Comparison of ENCODE assay signal across 22 cellular contexts in genomic region chr13:105971312-105971711, GRCh38.
DNase-seq lines count a peak whose midpoint lies in the region; ATAC-seq and TF ChIP-seq lines count a peak whose summit lies in the region.
"Had no signal": no experiment of that assay in that cellular context is flagged by ENCODE, and none has a peak within 500 bp of the region (broad histone marks: within the 10 kb centered on the region; RNA-seq: fewer than 3 reads in every experiment).

No MANE protein-coding gene starts in this region.

- TF ChIP-seq POLR2A in uterus (IDR thresholded peaks at IDR 0.05): no peak

- intact Hi-C loops in Panc1 (cut with micrococcal nuclease; ENCODE audit: unreplicated experiment) (no loop called here), uterus (cut with DNase I; ENCODE audit: low total_unique reads) (no loop called here), left ventricle myocardium superior (cut with micrococcal nuclease) (no loop called here)

- H3K27ac ChIP-seq in Panc1 (ENCODE audit: low read length) (peak overlapping the region; percentile 59; the same call in 1 of the 2 replicates), uterus (no peak overlapping the region), endodermal cell (ENCODE audit: low read depth, low read length) (no peak overlapping the region)

- in situ Hi-C loops in Panc1 (cut with HindIII; ENCODE audit: low pct_unique_long_range_greater_than_20kb, low sequenced_read_pairs): no loop called here

- no peak overlapping the region for H3K4me3 ChIP-seq in Panc1 (ENCODE audit: low read depth in 2 of 2, low read length in 2 of 2)
- H3K4me3 ChIP-seq in fibroblast of villous mesenchyme (ENCODE audit: low read depth, low read length): no peak overlapping the region
- H3K4me3 ChIP-seq in uterus: no peak overlapping the region
- no peak overlapping the region for H3K4me3 ChIP-seq in endodermal cell (ENCODE audit: low read length)

- ATAC-seq in Panc1 (no peak), left ventricle myocardium superior (no peak)
- ATAC-seq: sciatic nerve; stimulated activated effector memory CD8-positive, alpha-beta T cell treated with anti-CD3 and anti-CD28 coated beads, Interleukin-12 subunit alpha, Interleukin-12 subunit beta, amount 100 ng/mL, for 72 hours had no signal

- peaks cover 27% of the 10 kb centered on the region for H3K4me1 Mint-ChIP-seq in neural crest cell
- H3K4me1 Mint-ChIP-seq in endodermal cell: peaks cover 14% of the 10 kb centered on the region
- H3K4me1 Mint-ChIP-seq: activated naive CD8-positive, alpha-beta T cell treated with anti-CD3 and anti-CD28 coated beads for 36 hours; CD14-positive monocyte; IgD-negative memory B cell; stimulated activated effector memory CD8-positive, alpha-beta T cell treated with anti-CD3 and anti-CD28 coated beads, Interleukin-12 subunit alpha, Interleukin-12 subunit beta, amount 100 ng/mL, for 72 hours had no signal

- H3K9me3 Mint-ChIP-seq in neural crest cell: peaks cover 8% of the 10 kb centered on the region
- no peaks in the 10 kb centered on the region for H3K9me3 Mint-ChIP-seq in endodermal cell
- H3K9me3 Mint-ChIP-seq: activated naive CD8-positive, alpha-beta T cell treated with anti-CD3 and anti-CD28 coated beads for 36 hours had no signal

- CTCF ChIA-PET in Panc1 (lab: Charles Lee): no interaction called here

- H3K9ac ChIP-seq in endodermal cell (ENCODE audit: extremely low read depth, low read length, poor library complexity, severe bottlenecking): no peak overlapping the region

- H3K4me1 ChIP-seq in Panc1 (ENCODE audit: control insufficient read depth, insufficient read depth, low read length) (peaks cover 8% of the 10 kb centered on the region; the same call in 1 of the 2 replicates), uterus (no peaks in the 10 kb centered on the region), endodermal cell (ENCODE audit: control insufficient read depth, insufficient read depth, low read length) (no peaks in the 10 kb centered on the region)

- TF ChIP-seq CTCF in Panc1 (IDR thresholded peaks at IDR 0.05) (no peak), fibroblast of villous mesenchyme (IDR thresholded peaks at IDR 0.05; ENCODE audit: insufficient read depth, low read depth, low read length) (no peak), neural crest cell (conservative IDR thresholded peaks at IDR 0.05) (no peak), uterus (IDR thresholded peaks at IDR 0.05) (no peak), endodermal cell (conservative IDR thresholded peaks at IDR 0.05) (no peak)

- H3K27me3 Mint-ChIP-seq in neural crest cell (ENCODE audit: low read depth): no peaks in the 10 kb centered on the region
- H3K27me3 Mint-ChIP-seq in endodermal cell (ENCODE audit: insufficient read depth): no peaks in the 10 kb centered on the region
- H3K27me3 Mint-ChIP-seq: activated naive CD8-positive, alpha-beta T cell treated with anti-CD3 and anti-CD28 coated beads for 36 hours; IgD-negative memory B cell had no signal

- no peaks in the 10 kb centered on the region for H3K27me3 ChIP-seq in Panc1 (ENCODE audit: control insufficient read depth, insufficient read depth, low read length)
- H3K27me3 ChIP-seq in uterus: no peaks in the 10 kb centered on the region
- no peaks in the 10 kb centered on the region for H3K27me3 ChIP-seq in endodermal cell (ENCODE audit: control insufficient read depth, insufficient read depth, low read length, poor library complexity, severe bottlenecking)

- H3K27ac Mint-ChIP-seq in neural crest cell (ENCODE audit: unreplicated experiment) (peak overlapping the region; percentile 60), endodermal cell (no peak overlapping the region)
- H3K27ac Mint-ChIP-seq: activated naive CD8-positive, alpha-beta T cell treated with anti-CD3 and anti-CD28 coated beads for 36 hours; CD14-positive monocyte; IgD-negative memory B cell; stimulated activated effector memory CD8-positive, alpha-beta T cell treated with anti-CD3 and anti-CD28 coated beads, Interleukin-12 subunit alpha, Interleukin-12 subunit beta, amount 100 ng/mL, for 72 hours had no signal

- no peaks in the 10 kb centered on the region for H3K36me3 ChIP-seq in Panc1 (ENCODE audit: control insufficient read depth, insufficient read depth, low read length)
- H3K36me3 ChIP-seq in uterus: no peaks in the 10 kb centered on the region
- H3K36me3 ChIP-seq in endodermal cell (ENCODE audit: control insufficient read depth, insufficient read depth, low read length): no peaks in the 10 kb centered on the region

- 81 to 83% methylated on average over 4 of the region's 4 CpGs for WGBS in endodermal cell (ENCODE audit: insufficient coverage in 1 of 2, insufficient read length in 1 of 2), 2 experiments

- H3K36me3 Mint-ChIP-seq in neural crest cell (ENCODE audit: low read depth) (no peaks in the 10 kb centered on the region), endodermal cell (ENCODE audit: low read depth) (no peaks in the 10 kb centered on the region)
- H3K36me3 Mint-ChIP-seq: activated naive CD8-positive, alpha-beta T cell treated with anti-CD3 and anti-CD28 coated beads for 36 hours; CD14-positive monocyte; IgD-negative memory B cell; stimulated activated effector memory CD8-positive, alpha-beta T cell treated with anti-CD3 and anti-CD28 coated beads, Interleukin-12 subunit alpha, Interleukin-12 subunit beta, amount 100 ng/mL, for 72 hours had no signal

- DNase-seq in ELF-1 (ENCODE audit: low read depth, low spot score) (peak; percentile 61), Panc1 (ENCODE audit: low read depth, low spot score) (no peak), fibroblast of villous mesenchyme (ENCODE audit: low read depth) (peak; percentile 80), neural crest cell (ENCODE audit: low read depth, low spot score) (no peak), uterus (no peak), left ventricle myocardium superior (no peak), MV-4-11 (lab: John Stamatoyannopoulos, UW) (no peak), endodermal cell (no peak)
- DNase-seq: activated CD4-positive, alpha-beta T cell treated with anti-CD3 and anti-CD28 coated beads for 48 hours; activated CD8-positive, alpha-beta memory T cell treated with anti-CD3 and anti-CD28 coated beads for 24 hours; activated effector memory CD4-positive, alpha-beta T cell treated with Interleukin-2 at 50 U/mL for 16 hours; activated naive CD8-positive, alpha-beta T cell treated with anti-CD3 and anti-CD28 coated beads for 36 hours; caudate nucleus; EL; H7; NCI-H2029 treated with DMSO at 0.1 percent for 48 hours; NCI-H226; stimulated activated CD4-positive, alpha-beta T cell treated with anti-CD3 and anti-CD28 coated beads, Interleukin-4, amount 100 ng/mL, for 24 hours had no signal

- POLR2A ChIA-PET in Panc1 (lab: Charles Lee): no interaction called here

- H3K4me3 Mint-ChIP-seq in neural crest cell (no peak overlapping the region), endodermal cell (no peak overlapping the region)
- H3K4me3 Mint-ChIP-seq: activated naive CD8-positive, alpha-beta T cell treated with anti-CD3 and anti-CD28 coated beads for 36 hours; CD14-positive monocyte; IgD-negative memory B cell; stimulated activated effector memory CD8-positive, alpha-beta T cell treated with anti-CD3 and anti-CD28 coated beads, Interleukin-12 subunit alpha, Interleukin-12 subunit beta, amount 100 ng/mL, for 72 hours had no signal

- BruUV-seq in Panc1 (replicated peaks; lab: Mats Ljungman, UMichigan): no TSS peak

- H3K9me3 ChIP-seq in Panc1 (ENCODE audit: control insufficient read depth, insufficient read depth, low read depth, low read length): no peaks in the 10 kb centered on the region
- H3K9me3 ChIP-seq in uterus: no peaks in the 10 kb centered on the region
- no peaks in the 10 kb centered on the region for H3K9me3 ChIP-seq in endodermal cell (ENCODE audit: control insufficient read depth, low read length)

Comparison
In these comparisons a context has a peak if more than half of its experiments do, and no peak if none do; other contexts are left out.
1. DNase-seq: peak in ELF-1 (single experiment) and fibroblast of villous mesenchyme (single experiment); none in Panc1 (single experiment), neural crest cell (single experiment), uterus (0 of 2), left ventricle myocardium superior (single experiment), MV-4-11 (single experiment) and endodermal cell (single experiment).